ENCODE assay signal across 12 cellular contexts in the genomic region with DNA sequence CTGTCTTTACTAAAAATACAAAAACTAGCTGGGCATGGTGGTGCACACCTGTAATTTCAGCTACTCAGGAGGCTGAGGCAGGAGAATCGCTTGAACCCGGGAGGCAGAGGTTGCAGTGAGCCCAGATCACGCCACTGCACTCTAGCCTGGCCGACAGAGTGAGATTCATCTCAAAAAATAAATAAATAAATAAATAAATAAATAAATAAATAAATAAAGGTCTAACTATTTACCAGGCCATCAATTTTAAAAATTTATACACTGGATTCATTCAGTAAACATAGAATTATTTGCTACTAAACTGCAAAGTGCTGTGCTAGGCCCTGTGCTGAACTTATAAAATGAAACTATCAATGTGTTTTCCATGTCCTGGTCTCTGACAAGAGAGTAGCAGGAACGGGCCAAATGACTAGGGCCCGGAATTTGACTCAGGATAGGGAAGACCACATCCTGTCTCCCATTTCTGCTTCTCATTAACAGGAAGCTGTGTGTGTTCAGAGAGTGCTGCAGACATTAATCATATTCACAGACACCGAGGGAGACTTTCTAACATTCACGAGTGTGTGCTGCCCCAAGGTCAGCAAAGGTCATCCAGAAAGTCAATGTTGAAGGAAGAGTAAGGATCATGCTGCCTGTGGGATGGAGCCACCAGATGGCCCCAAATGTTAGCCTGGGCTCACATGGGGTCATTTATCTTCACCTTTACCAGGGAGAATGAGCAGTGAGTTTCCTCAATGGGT.
DNase-seq lines count a peak whose midpoint lies in the region; ATAC-seq, FAIRE-seq and TF ChIP-seq lines count a peak whose summit lies in the region.
"Had no signal": no experiment of that assay in that cellular context is flagged by ENCODE, and none has a peak within 500 bp of the region (broad histone marks: within the 10 kb centered on the region; RNA-seq: fewer than 3 reads in every experiment).

No MANE protein-coding gene starts in this region.

- no peak for DNase-seq in HepG2 (ENCODE audit: low spot score)
- DNase-seq in T-cell, result no peak
- DNase-seq in fibroblast of lung (ENCODE audit: low read depth in 2 of 2), result peak; percentile 75 to 97
- no peak for DNase-seq in stimulated activated effector memory CD8-positive, alpha-beta T cell treated with anti-CD3 and anti-CD28 coated beads, Interleukin-12 subunit alpha, Interleukin-12 subunit beta, amount 100 ng/mL, for 72 hours (ENCODE audit: low spot score in 2 of 2)
- no peak for DNase-seq in T1000 (lab: John Stamatoyannopoulos, UW)
- DNase-seq in activated effector memory CD4-positive, alpha-beta T cell treated with Interleukin-2 at 50 U/mL for 16 hours, result no peak
- DNase-seq in stimulated activated naive CD8-positive, alpha-beta T cell treated with anti-CD3 and anti-CD28 coated beads, Interleukin-15, amount 100 ng/mL, for 72 hours, result no peak
- DNase-seq: NCI-H524 had no signal

- peaks cover 41 to 55% (median 47%) of the 10 kb centered on the region in 3 donors for H3K4me1 Mint-ChIP-seq in T-cell
- peaks cover 31% of the 10 kb centered on the region for H3K4me1 Mint-ChIP-seq in stimulated activated effector memory CD8-positive, alpha-beta T cell treated with anti-CD3 and anti-CD28 coated beads, Interleukin-12 subunit alpha, Interleukin-12 subunit beta, amount 100 ng/mL, for 72 hours
- peaks cover 25% of the 10 kb centered on the region for H3K4me1 Mint-ChIP-seq in stimulated activated naive CD8-positive, alpha-beta T cell treated with anti-CD3 and anti-CD28 coated beads, Interleukin-15, amount 100 ng/mL, for 72 hours

- TF ChIP-seq RAD21 in liver (IDR thresholded peaks at IDR 0.05) (peak in 1 of 2 donors; percentile 9), HepG2 (CRISPR knock-in tag; IDR thresholded peaks at IDR 0.05) (no peak)

- peak overlapping the region in 1 of 2 donors; percentile 13 for H3K27ac ChIP-seq in liver (ENCODE audit: low read depth in 1 of 2, low read length in 2 of 2)
- no peak overlapping the region for H3K27ac ChIP-seq in HepG2 (ENCODE audit: extremely low read length, insufficient read depth, low read length)
- peak overlapping the region; percentile 41 for H3K27ac ChIP-seq in fibroblast of lung (ENCODE audit: insufficient read depth, low read length)

- H3K36me3 ChIP-seq in liver (ENCODE audit: control insufficient read depth in 4 of 4, insufficient read depth in 3 of 4, low read depth in 1 of 4, low read length in 3 of 4) (no peaks in the 10 kb centered on the region), HepG2 (replicated peaks in 1 of 2; ENCODE audit: control insufficient read depth in 1 of 2, insufficient read depth in 2 of 2, low read length in 2 of 2) (no peaks in the 10 kb centered on the region), fibroblast of lung (ENCODE audit: control insufficient read depth, insufficient read depth, low read length) (no peaks in the 10 kb centered on the region)

- no peak overlapping the region for H3K4me3 ChIP-seq in liver (ENCODE audit: low read depth in 1 of 3, low read length in 3 of 3)
- H3K4me3 ChIP-seq in HepG2 (replicated peaks in 1 of 3; ENCODE audit: insufficient read depth in 1 of 3, low read depth in 2 of 3, low read length in 3 of 3), result no peak overlapping the region
- H3K4me3 ChIP-seq in fibroblast of lung (replicated peaks in 1 of 4; ENCODE audit: control extremely low read depth in 1 of 4, insufficient read depth in 1 of 4, low read depth in 3 of 4, low read length in 4 of 4), result no peak overlapping the region

- H3K4me3 Mint-ChIP-seq in T-cell, result peak overlapping the region; percentile 6 to 73 (median 39)
- H3K4me3 Mint-ChIP-seq in stimulated activated effector memory CD8-positive, alpha-beta T cell treated with anti-CD3 and anti-CD28 coated beads, Interleukin-12 subunit alpha, Interleukin-12 subunit beta, amount 100 ng/mL, for 72 hours, result peak overlapping the region; percentile 16
- H3K4me3 Mint-ChIP-seq in stimulated activated naive CD8-positive, alpha-beta T cell treated with anti-CD3 and anti-CD28 coated beads, Interleukin-15, amount 100 ng/mL, for 72 hours, result no peak overlapping the region
- H3K4me3 Mint-ChIP-seq: neural crest cell had no signal

- CTCF ChIA-PET in HepG2 (lab: Yijun Ruan, JAX; ENCODE audit: low intra/inter-chr PET ratio, low total read pairs), result no interaction called here
- CTCF ChIA-PET in T-cell (lab: Charles Lee), result interaction anchor here (0.7 to 1.1 kb wide), 3 partner anchors 10 to 355 kb away, joined by 3 to 6 read pairs (median 3); no protein-coding TSS in a partner anchor

- H3K27me3 ChIP-seq in liver (ENCODE audit: control insufficient read depth in 4 of 4, insufficient read depth in 4 of 4, low read length in 3 of 4) (no peaks in the 10 kb centered on the region), HepG2 (ENCODE audit: control insufficient read depth in 1 of 2, insufficient read depth in 2 of 2, low read length in 2 of 2) (no peaks in the 10 kb centered on the region), fibroblast of lung (ENCODE audit: control insufficient read depth, insufficient read depth, low read length) (no peaks in the 10 kb centered on the region)

- TF ChIP-seq CTCF in liver (IDR thresholded peaks at IDR 0.05; ENCODE audit: low read depth, low read length, missing input control) (no peak), HepG2 (CRISPR knock-in tag; IDR thresholded peaks at IDR 0.05) (no peak), fibroblast of lung (conservative IDR thresholded peaks at IDR 0.05 in 1 of 2, IDR thresholded peaks at IDR 0.05 in 1 of 2; ENCODE audit: low read depth in 1 of 2, low read length in 2 of 2) (no peak)

- no peaks in the 10 kb centered on the region for H3K9me3 Mint-ChIP-seq in T-cell
- H3K9me3 Mint-ChIP-seq in stimulated activated effector memory CD8-positive, alpha-beta T cell treated with anti-CD3 and anti-CD28 coated beads, Interleukin-12 subunit alpha, Interleukin-12 subunit beta, amount 100 ng/mL, for 72 hours, result no peaks in the 10 kb centered on the region
- no peaks in the 10 kb centered on the region for H3K9me3 Mint-ChIP-seq in stimulated activated naive CD8-positive, alpha-beta T cell treated with anti-CD3 and anti-CD28 coated beads, Interleukin-15, amount 100 ng/mL, for 72 hours
- H3K9me3 Mint-ChIP-seq: neural crest cell had no signal

- 77% methylated on average over 8 of the region's 8 CpGs for WGBS in liver
- WGBS in HepG2 (ENCODE audit: low lambda C conversion rate), result 38% methylated on average over 8 of the region's 8 CpGs

- H4K20me1 ChIP-seq in HepG2 (ENCODE audit: insufficient read depth, low read length) (no peaks in the 10 kb centered on the region), fibroblast of lung (ENCODE audit: control insufficient read depth, extremely low read depth, insufficient read depth, low read length) (no peaks in the 10 kb centered on the region)

- POLR2A ChIA-PET in HepG2 (lab: Yijun Ruan, JAX) (no interaction called here), T-cell (lab: Charles Lee) (interaction anchor here in 1 of 2 donors (1.0 kb wide), 1 partner anchor 188 kb away, joined by 3 read pairs; no protein-coding TSS in a partner anchor)

- no peak for FAIRE-seq in HepG2 (lab: Jason Lieb, UNC)
- FAIRE-seq: D721Med had no signal

- peaks cover 0 to 3% (median 0%) of the 10 kb centered on the region in 4 donors for H3K9me3 ChIP-seq in liver (ENCODE audit: control insufficient read depth in 4 of 4, low read length in 3 of 4)
- H3K9me3 ChIP-seq in HepG2 (ENCODE audit: low read length), result no peaks in the 10 kb centered on the region
- H3K9me3 ChIP-seq in fibroblast of lung (ENCODE audit: control insufficient read depth, insufficient read depth, low read depth, low read length), result no peaks in the 10 kb centered on the region

- H3K79me2 ChIP-seq in HepG2 (ENCODE audit: insufficient read depth, low read length) (no peaks in the 10 kb centered on the region), fibroblast of lung (ENCODE audit: control insufficient read depth, insufficient read depth, low read length) (no peaks in the 10 kb centered on the region)

- TF ChIP-seq POLR2A in HepG2 (IDR thresholded peaks at IDR 0.05; ENCODE audit: insufficient read depth in 1 of 2, low read depth in 2 of 2, low read length in 2 of 2), result no peak

- intact Hi-C loops in HepG2 (cut with micrococcal nuclease; ENCODE audit: unreplicated experiment), result no loop called here

- TF ChIP-seq EP300 in HepG2 (IDR thresholded peaks at IDR 0.05; ENCODE audit: low read depth in 2 of 2, low read length in 2 of 2), result no peak
- TF ChIP-seq EP300 in HepG2 (CRISPR knock-in tag; IDR thresholded peaks at IDR 0.05; ENCODE audit: borderline replicate concordance), result no peak

- H2AFZ ChIP-seq in HepG2 (ENCODE audit: low read length) (no peak overlapping the region), fibroblast of lung (ENCODE audit: low read length) (no peak overlapping the region)

- H3K9ac ChIP-seq in liver (ENCODE audit: low read depth in 1 of 2, low read length in 2 of 2), result no peak overlapping the region
- H3K9ac ChIP-seq in HepG2 (ENCODE audit: insufficient read depth, low read depth, low read length), result no peak overlapping the region
- no peak overlapping the region for H3K9ac ChIP-seq in fibroblast of lung (ENCODE audit: insufficient read depth, low read length)

- no peaks in the 10 kb centered on the region for H3K4me1 ChIP-seq in liver (ENCODE audit: control insufficient read depth in 4 of 4, insufficient read depth in 4 of 4, low read length in 3 of 4)
- H3K4me1 ChIP-seq in HepG2 (ENCODE audit: insufficient read depth, low read length), result no peaks in the 10 kb centered on the region
- peaks cover 3% of the 10 kb centered on the region for H3K4me1 ChIP-seq in fibroblast of lung (ENCODE audit: control insufficient read depth, extremely low read depth, insufficient read depth, low read length)

- H3K36me3 Mint-ChIP-seq in T-cell, result no peaks in the 10 kb centered on the region
- H3K36me3 Mint-ChIP-seq in stimulated activated effector memory CD8-positive, alpha-beta T cell treated with anti-CD3 and anti-CD28 coated beads, Interleukin-12 subunit alpha, Interleukin-12 subunit beta, amount 100 ng/mL, for 72 hours, result no peaks in the 10 kb centered on the region

- peak overlapping the region; percentile 59 to 80 for H3K27ac Mint-ChIP-seq in T-cell
- peak overlapping the region; percentile 74 for H3K27ac Mint-ChIP-seq in stimulated activated effector memory CD8-positive, alpha-beta T cell treated with anti-CD3 and anti-CD28 coated beads, Interleukin-12 subunit alpha, Interleukin-12 subunit beta, amount 100 ng/mL, for 72 hours
- H3K27ac Mint-ChIP-seq in stimulated activated naive CD8-positive, alpha-beta T cell treated with anti-CD3 and anti-CD28 coated beads, Interleukin-15, amount 100 ng/mL, for 72 hours, result peak overlapping the region in 1 of 2 donors; percentile 43

- H3K27me3 Mint-ChIP-seq in T-cell, result no peaks in the 10 kb centered on the region
- H3K27me3 Mint-ChIP-seq in stimulated activated naive CD8-positive, alpha-beta T cell treated with anti-CD3 and anti-CD28 coated beads, Interleukin-15, amount 100 ng/mL, for 72 hours, result no peaks in the 10 kb centered on the region

- H3K4me2 ChIP-seq in HepG2 (ENCODE audit: low read depth, low read length), result no peak overlapping the region
- no peak overlapping the region for H3K4me2 ChIP-seq in fibroblast of lung (ENCODE audit: extremely low read depth, insufficient read depth, low read length)

- in situ Hi-C loops in HepG2 (cut with HindIII; ENCODE audit: extremely low pct_ligation_motif_present, low pct_unique_long_range_greater_than_20kb), result no loop called here

- BruUV-seq in HepG2 (replicated peaks; lab: Mats Ljungman, UMichigan), result no TSS peak

- ATAC-seq in HepG2 (no peak), T-cell (replicated peaks in 1 of 4) (no peak)
- ATAC-seq in stimulated activated effector memory CD8-positive, alpha-beta T cell treated with anti-CD3 and anti-CD28 coated beads, Interleukin-12 subunit alpha, Interleukin-12 subunit beta, amount 100 ng/mL, for 72 hours, result peak; percentile 11
- ATAC-seq in stimulated activated naive CD8-positive, alpha-beta T cell treated with anti-CD3 and anti-CD28 coated beads, Interleukin-15, amount 100 ng/mL, for 72 hours, result no peak
- ATAC-seq: esophagus mucosa had no signal

Comparison
In these comparisons a context has a peak if more than half of its experiments do, and no peak if none do; other contexts are left out.
1. DNase-seq: peak in fibroblast of lung (2 of 2); none in HepG2 (single experiment), T-cell (0 of 34), stimulated activated effector memory CD8-positive, alpha-beta T cell treated with anti-CD3 and anti-CD28 coated beads, Interleukin-12 subunit alpha, Interleukin-12 subunit beta, amount 100 ng/mL, for 72 hours (0 of 2), T1000 (single experiment), activated effector memory CD4-positive, alpha-beta T cell treated with Interleukin-2 at 50 U/mL for 16 hours (single experiment) and stimulated activated naive CD8-positive, alpha-beta T cell treated with anti-CD3 and anti-CD28 coated beads, Interleukin-15, amount 100 ng/mL, for 72 hours (0 of 2).
2. H3K4me3 Mint-ChIP-seq: peak in T-cell (3 of 3) and stimulated activated effector memory CD8-positive, alpha-beta T cell treated with anti-CD3 and anti-CD28 coated beads, Interleukin-12 subunit alpha, Interleukin-12 subunit beta, amount 100 ng/mL, for 72 hours (single experiment); none in stimulated activated naive CD8-positive, alpha-beta T cell treated with anti-CD3 and anti-CD28 coated beads, Interleukin-15, amount 100 ng/mL, for 72 hours (0 of 2).